In the genomic region with DNA sequence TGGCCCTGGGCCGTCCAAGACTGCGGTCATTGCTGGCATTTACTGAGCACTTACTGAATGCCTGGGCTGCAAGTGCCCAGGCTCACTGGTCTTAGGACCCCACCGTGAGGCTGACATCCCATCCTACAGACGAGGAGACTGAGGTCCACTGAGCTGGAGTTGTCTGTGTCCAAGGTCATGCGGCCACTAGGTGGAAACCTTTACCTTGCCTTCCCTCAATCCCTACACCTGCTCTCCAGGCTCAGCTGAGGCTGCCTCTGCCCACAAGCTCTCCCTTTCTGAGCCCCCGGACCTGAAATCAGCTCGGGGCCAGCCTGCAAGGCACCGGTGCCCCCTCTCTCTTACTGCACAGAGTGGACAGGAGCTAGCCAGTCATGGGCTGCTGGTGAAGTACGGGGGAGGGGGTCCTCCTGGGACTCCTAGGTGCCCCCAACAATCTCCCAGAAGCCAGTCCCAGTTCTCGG, we compare ENCODE assay signal across 9 cellular contexts. TPM values are rescaled to one million over a fixed set of nuclear protein-coding genes. Genes with fewer than 3 reads are reported as not detected.
A peak's percentile ranks its signal among the peaks of the same experiment; 100 is the strongest.
DNase-seq lines count a peak whose midpoint lies in the region; ATAC-seq, FAIRE-seq and TF ChIP-seq lines count a peak whose summit lies in the region.
"Had no signal": no experiment of that assay in that cellular context is flagged by ENCODE, and none has a peak within 500 bp of the region (broad histone marks: within the 10 kb centered on the region; RNA-seq: fewer than 3 reads in every experiment).

No MANE protein-coding gene starts in this region.

- H3K9me3 Mint-ChIP-seq in activated CD4-positive, alpha-beta T cell treated with anti-CD3 and anti-CD28 coated beads, Interleukin-2, amount 10 ng/mL, durations not matched to agents 24 days and 14 days, result no peaks in the 10 kb centered on the region
- H3K9me3 Mint-ChIP-seq in neural crest cell, result no peaks in the 10 kb centered on the region

- peak; percentile 69 to 82 for DNase-seq in A549 (ENCODE audit: low read depth in 1 of 2, low spot score in 1 of 2)
- peak; percentile 26 for DNase-seq in GF-D8 (lab: John Stamatoyannopoulos, UW)
- peak; percentile 37 to 41 for DNase-seq in NCI-H1930 (lab: John Stamatoyannopoulos, UW)
- peak; percentile 83 for DNase-seq in activated CD4-positive, alpha-beta T cell treated with anti-CD3 and anti-CD28 coated beads, Interleukin-2, amount 10 ng/mL, durations not matched to agents 24 days and 14 days
- peak; percentile 79 for DNase-seq in epithelial cell of esophagus (ENCODE audit: low read depth)
- DNase-seq in neural crest cell (ENCODE audit: low read depth, low spot score), result no peak
- no peak for DNase-seq in vagina (ENCODE audit: extremely low spot score in 2 of 2)

- H3K36me3 Mint-ChIP-seq in activated CD4-positive, alpha-beta T cell treated with anti-CD3 and anti-CD28 coated beads, Interleukin-2, amount 10 ng/mL, durations not matched to agents 24 days and 14 days (ENCODE audit: low read depth), result no peaks in the 10 kb centered on the region
- H3K36me3 Mint-ChIP-seq in neural crest cell (ENCODE audit: low read depth), result no peaks in the 10 kb centered on the region

- H3K4me3 Mint-ChIP-seq in activated CD4-positive, alpha-beta T cell treated with anti-CD3 and anti-CD28 coated beads, Interleukin-2, amount 10 ng/mL, durations not matched to agents 24 days and 14 days, result peak overlapping the region; percentile 42
- H3K4me3 Mint-ChIP-seq in neural crest cell, result peak overlapping the region; percentile 73

- CTCF ChIA-PET in A549 (lab: Yijun Ruan, JAX), result interaction anchor here (0.6 to 5.0 kb wide), 30 partner anchors 9 to 316 kb away, joined by 3 to 33 read pairs (median 6); partner anchors contain the start of genes BRICD5, ECI1 and MLST8

- POLR2A ChIA-PET in A549 (lab: Yijun Ruan, JAX), result interaction anchor here (1.0 to 2.0 kb wide), 7 partner anchors 10 to 408 kb away, joined by 3 to 17 read pairs (median 6); partner anchors contain the start of genes ECI1, MLST8, PGP and TRAF7

- TF ChIP-seq CTCF in A549 (IDR thresholded peaks at IDR 0.05) (peak; percentile 74), epithelial cell of esophagus (IDR thresholded peaks at IDR 0.05; ENCODE audit: insufficient read depth, low read depth, low read length, missing control alignments) (peak; percentile 61), neural crest cell (conservative IDR thresholded peaks at IDR 0.05) (peak; percentile 61), vagina (IDR thresholded peaks at IDR 0.05) (no peak)

- peaks cover 11% of the 10 kb centered on the region for H3K27me3 ChIP-seq in vagina

- H3K27me3 Mint-ChIP-seq in activated CD4-positive, alpha-beta T cell treated with anti-CD3 and anti-CD28 coated beads, Interleukin-2, amount 10 ng/mL, durations not matched to agents 24 days and 14 days, result peaks cover 34% of the 10 kb centered on the region
- peaks cover 20% of the 10 kb centered on the region for H3K27me3 Mint-ChIP-seq in neural crest cell (ENCODE audit: low read depth)

- peaks cover 2% of the 10 kb centered on the region for H3K4me1 Mint-ChIP-seq in activated CD4-positive, alpha-beta T cell treated with anti-CD3 and anti-CD28 coated beads, Interleukin-2, amount 10 ng/mL, durations not matched to agents 24 days and 14 days
- peaks cover 14% of the 10 kb centered on the region for H3K4me1 Mint-ChIP-seq in neural crest cell

- H3K4me2 ChIP-seq in A549, result peak overlapping the region; percentile 97

- H3K36me3 ChIP-seq in vagina, result no peaks in the 10 kb centered on the region

- no peak overlapping the region for H3K27ac ChIP-seq in A549
- no peak overlapping the region for H3K27ac ChIP-seq in vagina

- peaks cover 18% of the 10 kb centered on the region for H3K4me1 ChIP-seq in A549
- peaks cover 18% of the 10 kb centered on the region for H3K4me1 ChIP-seq in vagina

- 14% methylated on average over 8 of the region's 10 CpGs for WGBS in A549 (ENCODE audit: missing lambda C conversion rate)

- FAIRE-seq in A549 (lab: Jason Lieb, UNC), result no peak

- TF ChIP-seq EP300 in A549 (IDR thresholded peaks at IDR 0.05), result no peak

- TF ChIP-seq POLR2A in A549 (IDR thresholded peaks at IDR 0.05; ENCODE audit: low read length), result no peak
- no peak for TF ChIP-seq POLR2A in vagina (IDR thresholded peaks at IDR 0.05)

- intact Hi-C loops in activated CD4-positive, alpha-beta T cell treated with anti-CD3 and anti-CD28 coated beads, Interleukin-2, amount 10 ng/mL, durations not matched to agents 24 days and 14 days (cut with micrococcal nuclease), result loop anchor here (2.0 to 10.0 kb wide), 2 partner anchors 56 to 230 kb away; partner anchors contain the start of genes CCNF and ECI1
- intact Hi-C loops in vagina (cut with DNase I), result no loop called here

- TF ChIP-seq RAD21 in A549 (conservative IDR thresholded peaks at IDR 0.05 in 1 of 2, IDR thresholded peaks at IDR 0.05 in 1 of 2), result peak; percentile 77 to 87

- H3K4me3 ChIP-seq in A549, result no peak overlapping the region
- no peak overlapping the region for H3K4me3 ChIP-seq in epithelial cell of esophagus (ENCODE audit: low read length)
- H3K4me3 ChIP-seq in vagina, result no peak overlapping the region

- H3K9me3 ChIP-seq in A549, result no peaks in the 10 kb centered on the region
- no peaks in the 10 kb centered on the region for H3K9me3 ChIP-seq in vagina

- H3K27ac Mint-ChIP-seq in activated CD4-positive, alpha-beta T cell treated with anti-CD3 and anti-CD28 coated beads, Interleukin-2, amount 10 ng/mL, durations not matched to agents 24 days and 14 days, result no peak overlapping the region
- H3K27ac Mint-ChIP-seq in neural crest cell (ENCODE audit: unreplicated experiment), result no peak overlapping the region

- ATAC-seq in A549 (peak; percentile 64 to 88), GM21825 (IDR thresholded peaks at IDR 0.05; ENCODE audit: unreplicated experiment) (no peak)

TF ChIP-seq in A549, 52 proteins besides CTCF, POLR2A, EP300 and RAD21 (continues in another document):
- TF ChIP-seq KDM1A (IDR thresholded peaks at IDR 0.05; ENCODE audit: low read depth) (peak; percentile 89), ESRRA (IDR thresholded peaks at IDR 0.05; ENCODE audit: borderline replicate concordance, low read length) (0 out of 2 replicates have a peak, but pooled peaks have one; percentile 33), CHD2 (IDR thresholded peaks at IDR 0.05; ENCODE audit: low read length, partially characterized antibody) (no peak), PBX3 (IDR thresholded peaks at IDR 0.05) (no peak)

RNA-seq across cellular contexts. Expression of gene CASKIN1, which starts 1.5 kb away (rescaled TPM):
- polyA plus RNA-seq in A549 (2011; rRNA removed) (0.13 and 0.27 TPM in 2 replicates), A549 (2017; fragmentation: RNase III; extraction: RNeasy Plus Mini Kit Qiagen cat#74134 plus additional on column Dnase treatment) (0.72 to 1.0 TPM (median 0.87 TPM) in 3 replicates)
- polyA plus RNA-seq in A549 (2012; cell fraction: cytosol; rRNA removed), result 0.75 and 1.2 TPM in 2 replicates
- 4.4 and 5.5 TPM in 2 replicates for polyA plus RNA-seq in A549 (2012; cell fraction: nucleus; rRNA removed)
- polyA minus RNA-seq in A549 (2011; rRNA and poly(A)+ RNA removed), result 0.58 and 0.95 TPM in 2 replicates
- 2.2 and 2.3 TPM in 2 replicates for total RNA-seq in activated CD4-positive, alpha-beta T cell treated with anti-CD3 and anti-CD28 coated beads, Interleukin-2, amount 10 ng/mL, durations not matched to agents 24 days and 14 days
- total RNA-seq in neural crest cell (18.9 and 20.2 TPM in 2 replicates), vagina (0.25 TPM)
- total RNA-seq: mononuclear cell had no signal

RNA-seq across cellular contexts. Expression of gene MLST8, which starts 10.4 kb away (rescaled TPM):
- polyA plus RNA-seq in A549 (2011; rRNA removed), result 46.8 and 49.5 TPM in 2 replicates
- polyA plus RNA-seq in A549 (2012; cell fraction: cytosol; rRNA removed), result 104 and 110 TPM in 2 replicates
- polyA plus RNA-seq in A549 (2012; cell fraction: nucleus; rRNA removed), result 151 and 193 TPM in 2 replicates
- polyA plus RNA-seq in A549 (2017; fragmentation: RNase III; extraction: RNeasy Plus Mini Kit Qiagen cat#74134 plus additional on column Dnase treatment), result 48.4 to 53.9 TPM (median 50.4 TPM) in 3 replicates
- polyA minus RNA-seq in A549 (2011; rRNA and poly(A)+ RNA removed), result 56.8 and 69.3 TPM in 2 replicates
- total RNA-seq in activated CD4-positive, alpha-beta T cell treated with anti-CD3 and anti-CD28 coated beads, Interleukin-2, amount 10 ng/mL, durations not matched to agents 24 days and 14 days, result 65.2 and 70.3 TPM in 2 replicates
- 68.1 and 69.2 TPM in 2 replicates for total RNA-seq in neural crest cell
- total RNA-seq in vagina, result 51.6 TPM

RNA-seq across cellular contexts. Expression of gene BRICD5, which starts 15.8 kb away (rescaled TPM):
- 2.0 and 3.1 TPM in 2 replicates for polyA plus RNA-seq in A549 (2011; rRNA removed)
- 6.3 TPM in 2 replicates for polyA plus RNA-seq in A549 (2012; cell fraction: cytosol; rRNA removed)
- 65.9 and 71.3 TPM in 2 replicates for polyA plus RNA-seq in A549 (2012; cell fraction: nucleus; rRNA removed)
- polyA plus RNA-seq in A549 (2017; fragmentation: RNase III; extraction: RNeasy Plus Mini Kit Qiagen cat#74134 plus additional on column Dnase treatment), result 7.4 to 11.6 TPM (median 9.1 TPM) in 3 replicates
- 0.54 and 1.9 TPM in 2 replicates for polyA minus RNA-seq in A549 (2011; rRNA and poly(A)+ RNA removed)
- total RNA-seq in activated CD4-positive, alpha-beta T cell treated with anti-CD3 and anti-CD28 coated beads, Interleukin-2, amount 10 ng/mL, durations not matched to agents 24 days and 14 days, result 22.2 and 23.1 TPM in 2 replicates
- total RNA-seq in neural crest cell, result 31.2 and 32.0 TPM in 2 replicates
- 9.6 TPM for total RNA-seq in vagina

RNA-seq across cellular contexts. Expression of gene PGP, which starts 19.8 kb away (rescaled TPM):
- polyA plus RNA-seq in A549 (2011; rRNA removed) (13.9 and 15.0 TPM in 2 replicates), A549 (2017; fragmentation: RNase III; extraction: RNeasy Plus Mini Kit Qiagen cat#74134 plus additional on column Dnase treatment) (27.7 to 33.7 TPM (median 31.9 TPM) in 3 replicates)
- polyA plus RNA-seq in A549 (2012; cell fraction: cytosol; rRNA removed), result 37.0 and 52.9 TPM in 2 replicates
- polyA plus RNA-seq in A549 (2012; cell fraction: nucleus; rRNA removed), result 67.6 and 101 TPM in 2 replicates
- 7.6 TPM in 2 replicates for polyA minus RNA-seq in A549 (2011; rRNA and poly(A)+ RNA removed)
- 38.7 and 38.9 TPM in 2 replicates for total RNA-seq in activated CD4-positive, alpha-beta T cell treated with anti-CD3 and anti-CD28 coated beads, Interleukin-2, amount 10 ng/mL, durations not matched to agents 24 days and 14 days
- total RNA-seq in neural crest cell (47.3 and 50.2 TPM in 2 replicates), vagina (15.5 TPM)

RNA-seq across cellular contexts. Expression of gene E4F1, which starts 28.5 kb away (rescaled TPM):
- 10.4 and 11.0 TPM in 2 replicates for polyA plus RNA-seq in A549 (2011; rRNA removed)
- 39.5 and 43.4 TPM in 2 replicates for polyA plus RNA-seq in A549 (2012; cell fraction: cytosol; rRNA removed)
- 164 and 278 TPM in 2 replicates for polyA plus RNA-seq in A549 (2012; cell fraction: nucleus; rRNA removed)
- polyA plus RNA-seq in A549 (2017; fragmentation: RNase III; extraction: RNeasy Plus Mini Kit Qiagen cat#74134 plus additional on column Dnase treatment), result 22.0 to 24.4 TPM (median 23.3 TPM) in 3 replicates
- 7.4 and 9.8 TPM in 2 replicates for polyA minus RNA-seq in A549 (2011; rRNA and poly(A)+ RNA removed)
- total RNA-seq in activated CD4-positive, alpha-beta T cell treated with anti-CD3 and anti-CD28 coated beads, Interleukin-2, amount 10 ng/mL, durations not matched to agents 24 days and 14 days, result 33.4 and 34.7 TPM in 2 replicates
- total RNA-seq in neural crest cell, result 37.5 and 38.9 TPM in 2 replicates
- 70.0 TPM for total RNA-seq in vagina

Comparison
In these comparisons a context has a peak if more than half of its experiments do, and no peak if none do; other contexts are left out.
1. DNase-seq: peak in A549 (2 of 2), GF-D8 (single experiment), NCI-H1930 (2 of 2), activated CD4-positive, alpha-beta T cell treated with anti-CD3 and anti-CD28 coated beads, Interleukin-2, amount 10 ng/mL, durations not matched to agents 24 days and 14 days (single experiment) and epithelial cell of esophagus (single experiment); none in neural crest cell (single experiment) and vagina (0 of 2).
2. CTCF ChIP-seq: peak in A549 (single experiment), epithelial cell of esophagus (single experiment) and neural crest cell (single experiment); none in vagina (0 of 3).